In the genomic region with DNA sequence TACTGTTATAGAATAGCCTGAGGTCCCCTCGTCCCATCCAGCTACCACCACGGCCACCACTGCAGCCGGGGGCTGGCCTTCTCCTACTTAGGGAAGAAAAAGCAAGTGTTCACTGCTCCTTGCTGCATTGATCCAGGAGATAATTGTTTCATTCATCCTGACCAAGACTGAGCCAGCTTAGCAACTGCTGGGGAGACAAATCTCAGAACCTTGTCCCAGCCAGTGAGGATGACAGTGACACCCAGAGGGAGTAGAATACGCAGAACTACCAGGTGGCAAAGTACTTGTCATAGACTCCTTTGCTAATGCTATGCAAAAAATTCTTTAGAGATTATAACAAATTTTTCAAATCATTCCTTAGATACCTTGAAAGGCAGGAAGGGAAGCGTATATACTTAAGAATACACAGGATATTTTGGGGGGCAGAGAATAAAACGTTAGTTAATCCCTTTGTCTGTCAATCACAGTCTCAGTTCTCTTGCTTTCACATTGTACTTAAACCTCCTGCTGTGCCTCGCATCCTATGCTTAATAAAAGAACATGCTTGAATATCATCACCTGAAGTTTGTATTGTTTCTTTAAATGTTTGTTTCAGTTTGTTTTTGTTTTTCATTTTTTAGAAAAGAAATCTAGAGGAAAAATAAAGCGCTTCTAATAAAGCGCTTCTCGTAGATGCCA, we compare ENCODE assay signal across 1 cellular context.
TF ChIP-seq lines count a peak whose summit lies in the region.

No MANE protein-coding gene starts in this region.

TF ChIP-seq in neural cell, 6 proteins besides CTCF, POLR2A, EP300 and RAD21 (continued from another document):
- TF ChIP-seq, protein P1, sequence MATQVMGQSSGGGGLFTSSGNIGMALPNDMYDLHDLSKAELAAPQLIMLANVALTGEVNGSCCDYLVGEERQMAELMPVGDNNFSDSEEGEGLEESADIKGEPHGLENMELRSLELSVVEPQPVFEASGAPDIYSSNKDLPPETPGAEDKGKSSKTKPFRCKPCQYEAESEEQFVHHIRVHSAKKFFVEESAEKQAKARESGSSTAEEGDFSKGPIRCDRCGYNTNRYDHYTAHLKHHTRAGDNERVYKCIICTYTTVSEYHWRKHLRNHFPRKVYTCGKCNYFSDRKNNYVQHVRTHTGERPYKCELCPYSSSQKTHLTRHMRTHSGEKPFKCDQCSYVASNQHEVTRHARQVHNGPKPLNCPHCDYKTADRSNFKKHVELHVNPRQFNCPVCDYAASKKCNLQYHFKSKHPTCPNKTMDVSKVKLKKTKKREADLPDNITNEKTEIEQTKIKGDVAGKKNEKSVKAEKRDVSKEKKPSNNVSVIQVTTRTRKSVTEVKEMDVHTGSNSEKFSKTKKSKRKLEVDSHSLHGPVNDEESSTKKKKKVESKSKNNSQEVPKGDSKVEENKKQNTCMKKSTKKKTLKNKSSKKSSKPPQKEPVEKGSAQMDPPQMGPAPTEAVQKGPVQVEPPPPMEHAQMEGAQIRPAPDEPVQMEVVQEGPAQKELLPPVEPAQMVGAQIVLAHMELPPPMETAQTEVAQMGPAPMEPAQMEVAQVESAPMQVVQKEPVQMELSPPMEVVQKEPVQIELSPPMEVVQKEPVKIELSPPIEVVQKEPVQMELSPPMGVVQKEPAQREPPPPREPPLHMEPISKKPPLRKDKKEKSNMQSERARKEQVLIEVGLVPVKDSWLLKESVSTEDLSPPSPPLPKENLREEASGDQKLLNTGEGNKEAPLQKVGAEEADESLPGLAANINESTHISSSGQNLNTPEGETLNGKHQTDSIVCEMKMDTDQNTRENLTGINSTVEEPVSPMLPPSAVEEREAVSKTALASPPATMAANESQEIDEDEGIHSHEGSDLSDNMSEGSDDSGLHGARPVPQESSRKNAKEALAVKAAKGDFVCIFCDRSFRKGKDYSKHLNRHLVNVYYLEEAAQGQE (IDR thresholded peaks at IDR 0.05; ENCODE audit: borderline replicate concordance): no peak
- TF ChIP-seq EZH2 (IDR thresholded peaks at IDR 0.05; ENCODE audit: borderline replicate concordance, insufficient read depth, low read length, poor library complexity, severe bottlenecking): no peak
- no peak for TF ChIP-seq SMC3 (conservative IDR thresholded peaks at IDR 0.05; ENCODE audit: poor library complexity)
- TF ChIP-seq POLR2AphosphoS5 (IDR thresholded peaks at IDR 0.05): no peak
